In genomic region chr1:79010589-79010988, GRCh38 we compare ENCODE assay signal across 34 cellular contexts. TPM values are rescaled to one million over a fixed set of nuclear protein-coding genes. Genes with fewer than 3 reads are reported as not detected.
"Had no signal": no experiment of that assay in that cellular context is flagged by ENCODE, and none has a peak within 500 bp of the region (broad histone marks: within the 10 kb centered on the region; RNA-seq: fewer than 3 reads in every experiment).

No MANE protein-coding gene starts in this region.

- H3K36me3 ChIP-seq: adrenal gland, colonic mucosa, esophagus muscularis mucosa, gastroesophageal sphincter, heart right ventricle had no signal

- H3K27ac ChIP-seq: adrenal gland, body of pancreas, colonic mucosa, dorsolateral prefrontal cortex, esophagus muscularis mucosa, foreskin keratinocyte, gastroesophageal sphincter had no signal

- H3K9me3 ChIP-seq: adrenal gland, body of pancreas, colonic mucosa, esophagus muscularis mucosa, gastroesophageal sphincter had no signal

- H3K27me3 ChIP-seq: adrenal gland, body of pancreas, colonic mucosa had no signal

- H3K4me3 ChIP-seq: adrenal gland, body of pancreas, colonic mucosa, dorsolateral prefrontal cortex, esophagus muscularis mucosa, gastroesophageal sphincter, heart right ventricle had no signal

- H3K4me1 ChIP-seq: adrenal gland, body of pancreas, colonic mucosa, foreskin keratinocyte, gastroesophageal sphincter had no signal

- DNase-seq: activated CD4-positive, alpha-beta memory T cell treated with anti-CD3 and anti-CD28 coated beads for 36 hours; activated CD4-positive, alpha-beta T cell treated with anti-CD3 and anti-CD28 coated beads for 36 hours; activated CD4-positive, alpha-beta T cell treated with anti-CD3 and anti-CD28 coated beads, Interleukin-2, amount 10 ng/mL, durations not matched to agents 24 days and 14 days; activated CD4-positive, CD25-positive, alpha-beta regulatory T cell; activated CD4-positive, CD25-positive, alpha-beta regulatory T cell treated with anti-CD3 and anti-CD28 coated beads, Interleukin-2, amount 50 U/mL, for 72 hours; activated CD8-positive, alpha-beta memory T cell treated with anti-CD3 and anti-CD28 coated beads, Interleukin-2, amount 10 ng/mL, durations not matched to agents 7 days and 5 days; activated CD8-positive, alpha-beta memory T cell treated with anti-CD3 and anti-CD28 coated beads, Interleukin-2, amount 50 U/mL, for 4 hours; activated CD8-positive, alpha-beta T cell treated with anti-CD3 and anti-CD28 coated beads, Interleukin-2, amount 10 ng/mL, durations not matched to agents 7 days and 5 days; activated effector memory CD4-positive, alpha-beta T cell treated with anti-CD3 and anti-CD28 coated beads, Interleukin-2, amount 50 U/mL, for 16 hours; activated naive CD4-positive, alpha-beta T cell treated with anti-CD3 and anti-CD28 coated beads for 36 hours; activated naive CD8-positive, alpha-beta T cell treated with anti-CD3 and anti-CD28 coated beads for 36 hours; activated naive CD8-positive, alpha-beta T cell treated with anti-CD3 and anti-CD28 coated beads, Interleukin-2, amount 50 U/mL, for 24 hours; activated T-cell treated with anti-CD3 and anti-CD28 coated beads, Interleukin-2, amount 50 U/mL, for 1 hour; activated T-cell treated with anti-CD3 and anti-CD28 coated beads, Interleukin-2, amount 50 U/mL, for 48 hours; adrenal gland; amygdala; aorta; body of pancreas; central memory CD4-positive, alpha-beta T cell; cerebellar nuclear complex; colonic mucosa; dorsolateral prefrontal cortex; effector memory CD4-positive, alpha-beta T cell; endodermal cell; erythroblast; foreskin keratinocyte; heart right ventricle; T-helper 2 cell had no signal

RNA-seq across cellular contexts. Expression of gene ADGRL4, which starts 4.1 kb away (rescaled TPM):
- total RNA-seq: activated CD4-positive, alpha-beta memory T cell treated with anti-CD3 and anti-CD28 coated beads for 36 hours; activated CD4-positive, alpha-beta T cell treated with anti-CD3 and anti-CD28 coated beads for 36 hours; activated CD4-positive, alpha-beta T cell treated with anti-CD3 and anti-CD28 coated beads, Interleukin-2, amount 10 ng/mL, durations not matched to agents 24 days and 14 days; activated CD8-positive, alpha-beta memory T cell treated with anti-CD3 and anti-CD28 coated beads for 36 hours; activated CD8-positive, alpha-beta memory T cell treated with anti-CD3 and anti-CD28 coated beads, Interleukin-2, amount 10 ng/mL, durations not matched to agents 7 days and 5 days; activated CD8-positive, alpha-beta T cell treated with anti-CD3 and anti-CD28 coated beads, Interleukin-2, amount 10 ng/mL, durations not matched to agents 7 days and 5 days; activated naive CD4-positive, alpha-beta T cell treated with anti-CD3 and anti-CD28 coated beads for 36 hours; activated naive CD8-positive, alpha-beta T cell treated with anti-CD3 and anti-CD28 coated beads for 36 hours; activated T-helper 1 cell treated with anti-CD3 and anti-CD28 coated beads, Interleukin-12 subunit alpha, Interleukin-12 subunit beta, Interleukin-2, Interleukin-4 antibody, amounts not matched to agents 30 ng/mL and 10 ng/mL and 1 ng/mL, durations not matched to agents 14 hours and 24 hours and 36 hours; activated T-helper 2 cell treated with anti-CD3 and anti-CD28 coated beads, Interferon-gamma antibody, Interleukin-2, Interleukin-4, amounts not matched to agents 10 μg/mL and 5 μg/mL and 100 μg/mL, durations not matched to agents 14 hours and 24 hours and 36 hours; foreskin keratinocyte; T-helper 1 cell treated with Interleukin-12 subunit alpha and Interleukin-12 subunit beta and Interleukin-4 antibody, amounts not matched to agents 30 ng/mL and 1 ng/mL, for 36 hours had no signal
